In the genomic region with DNA sequence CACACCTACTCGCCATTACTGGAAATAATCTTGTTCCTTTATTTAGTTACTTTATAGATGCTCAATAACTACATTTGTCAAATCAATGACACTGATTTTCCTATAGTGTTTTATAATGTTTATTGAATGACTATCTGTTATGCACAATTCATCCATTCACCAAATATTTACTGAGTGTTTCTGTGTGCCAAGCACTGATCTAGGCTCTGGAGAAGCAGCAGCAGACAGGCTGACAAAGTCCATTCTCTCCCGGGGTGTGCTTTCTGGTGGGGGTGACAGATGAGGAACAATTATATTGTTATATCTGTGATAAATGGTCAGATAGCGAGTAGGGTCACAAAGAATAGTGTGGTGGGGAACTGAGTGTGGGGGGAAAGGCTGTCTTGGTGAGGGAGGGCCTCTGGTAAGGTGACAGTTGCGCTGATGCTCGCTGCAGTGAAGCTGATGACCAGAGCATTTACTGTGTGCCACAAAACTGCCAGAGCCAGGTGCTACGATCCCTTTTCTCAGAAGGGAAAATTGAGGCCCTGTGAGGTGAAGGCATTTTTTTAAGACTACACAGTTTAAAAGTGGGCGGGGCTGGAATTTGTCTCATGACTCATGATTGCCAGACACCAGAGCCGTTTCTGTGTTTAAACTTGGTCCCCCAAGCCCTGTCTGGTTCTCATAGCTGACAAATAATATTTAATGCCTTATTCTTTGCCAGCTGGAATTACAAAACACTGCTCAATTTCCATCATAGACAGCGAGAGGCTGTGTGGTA, we compare ENCODE assay signal across 9 cellular contexts. TPM values are rescaled to one million over a fixed set of nuclear protein-coding genes. Genes with fewer than 3 reads are reported as not detected.
A peak's percentile ranks its signal among the peaks of the same experiment; 100 is the strongest.
DNase-seq lines count a peak whose midpoint lies in the region; ATAC-seq and TF ChIP-seq lines count a peak whose summit lies in the region.
"Had no signal": no experiment of that assay in that cellular context is flagged by ENCODE, and none has a peak within 500 bp of the region (broad histone marks: within the 10 kb centered on the region; RNA-seq: fewer than 3 reads in every experiment).

No MANE protein-coding gene starts in this region.

- no peak overlapping the region for H4K8ac ChIP-seq in H9 (replicated peaks; ENCODE audit: insufficient read length, low read depth, low read length)

- no peaks in the 10 kb centered on the region for H3K23me2 ChIP-seq in H9 (ENCODE audit: insufficient read length, low read depth, low read length, poor library complexity, severe bottlenecking)

- no peak overlapping the region for H3K18ac ChIP-seq in H9 (ENCODE audit: insufficient read length, low read depth, low read length)

- H2BK15ac ChIP-seq in H9 (ENCODE audit: low read depth, low read length): no peak overlapping the region

- no peaks in the 10 kb centered on the region for H3K9me3 Mint-ChIP-seq in H9

- H4K20me1 ChIP-seq in H9 (ENCODE audit: control insufficient read depth, insufficient read depth, insufficient read length): no peaks in the 10 kb centered on the region

- H2AK5ac ChIP-seq in H9 (ENCODE audit: insufficient read length, low read length): no peak overlapping the region

- H3K4me3 ChIP-seq in psoas muscle: no peak overlapping the region
- H3K4me3 ChIP-seq: SK-N-MC had no signal

- DNase-seq in activated CD4-positive, alpha-beta T cell treated with anti-CD3 and anti-CD28 coated beads for 24 hours (ENCODE audit: low read depth in 2 of 2): peak; percentile 49 to 57
- DNase-seq in dermis blood vessel endothelial cell (peak; percentile 32), psoas muscle (peak in 1 of 2 donors; percentile 39), GF-D8 (lab: John Stamatoyannopoulos, UW) (no peak), H9 (no peak), NCI-H82 (lab: John Stamatoyannopoulos, UW) (no peak)

- no peak overlapping the region for H3K27ac Mint-ChIP-seq in H9

- no peak overlapping the region for H3T11ph ChIP-seq in H9 (ENCODE audit: low read length)

- H3K4me1 Mint-ChIP-seq in H9: no peaks in the 10 kb centered on the region; a peak in 1 of 4 replicates

- peak in 3 of 4 donors; percentile 46 to 63 (median 52) for ATAC-seq in psoas muscle
- no peak for ATAC-seq in GM18907 (IDR thresholded peaks at IDR 0.05; ENCODE audit: unreplicated experiment)

- H3K56ac ChIP-seq in H9 (ENCODE audit: insufficient read length, low read depth, low read length): no peak overlapping the region

- H3K4me3 Mint-ChIP-seq in H9: no peak overlapping the region; a peak in 1 of 5 replicates

- H4K91ac ChIP-seq in H9 (ENCODE audit: insufficient read length, low read depth, low read length): no peak overlapping the region

- no peaks in the 10 kb centered on the region for H3K36me3 Mint-ChIP-seq in H9 (ENCODE audit: insufficient read depth in 1 of 3, low read depth in 3 of 3)

- H3K9me3 ChIP-seq in psoas muscle (no peaks in the 10 kb centered on the region), H9 (ENCODE audit: control insufficient read depth, low read depth, low read length) (no peaks in the 10 kb centered on the region)

- TF ChIP-seq CTCF in psoas muscle (IDR thresholded peaks at IDR 0.05) (no peak), H9 (conservative IDR thresholded peaks at IDR 0.05) (no peak)

- H3K4me1 ChIP-seq in psoas muscle: peaks cover 4% of the 10 kb centered on the region
- no peaks in the 10 kb centered on the region for H3K4me1 ChIP-seq in H9 (ENCODE audit: insufficient read depth, low read length)

- H3K79me2 ChIP-seq in H9 (ENCODE audit: insufficient read depth, low read length): no peaks in the 10 kb centered on the region

- H3K27me3 ChIP-seq in psoas muscle (ENCODE audit: insufficient read depth in 3 of 3, low read length in 2 of 3) (no peaks in the 10 kb centered on the region), H9 (ENCODE audit: insufficient read depth, low read length) (no peaks in the 10 kb centered on the region)

- intact Hi-C loops in psoas muscle (cut with DNase I): no loop called here

- no peaks in the 10 kb centered on the region for H3K27me3 Mint-ChIP-seq in H9 (ENCODE audit: low read depth)

- H3K23ac ChIP-seq in H9 (ENCODE audit: insufficient read length, low read depth, low read length): no peak overlapping the region

- no peaks in the 10 kb centered on the region for H3K79me1 ChIP-seq in H9 (ENCODE audit: insufficient read depth, low read depth, low read length, poor library complexity, severe bottlenecking)

- no peak overlapping the region for H2BK12ac ChIP-seq in H9 (ENCODE audit: insufficient read length, low read depth, low read length)

- H2BK5ac ChIP-seq in H9 (ENCODE audit: insufficient read length, low read length): no peak overlapping the region

- no peak overlapping the region for H3K9ac ChIP-seq in H9 (ENCODE audit: extremely low read depth, insufficient read length, low read length)

- no peaks in the 10 kb centered on the region for H3K36me3 ChIP-seq in psoas muscle (ENCODE audit: insufficient read depth in 1 of 2, low read depth in 1 of 2)

- H2AFZ ChIP-seq in H9 (ENCODE audit: low read length): no peak overlapping the region

- no peak for TF ChIP-seq EP300 in Ishikawa (IDR thresholded peaks at IDR 0.05; ENCODE audit: borderline replicate concordance)

- H2BK20ac ChIP-seq in H9 (ENCODE audit: low read depth, low read length, poor library complexity, severe bottlenecking): no peak overlapping the region

- H3K4ac ChIP-seq in H9 (ENCODE audit: low read depth, low read length): no peak overlapping the region

- H3K4me2 ChIP-seq in H9 (ENCODE audit: insufficient read depth, insufficient read length, low read length): no peak overlapping the region

- WGBS in psoas muscle, 3 donors: 77 to 80% (median 80%) methylated on average over 9 of the region's 9 CpGs
- no CpG with 5 or more reads among the region's 9 CpGs for WGBS in H9 (ENCODE audit: extremely low coverage, insufficient read length, low lambda C conversion rate)

- H3K14ac ChIP-seq in H9 (ENCODE audit: insufficient read depth, low read length): no peak overlapping the region

- no peak overlapping the region for H4K5ac ChIP-seq in H9 (ENCODE audit: insufficient read length, low read depth, low read length)

- no peak for TF ChIP-seq RAD21 in Ishikawa (IDR thresholded peaks at IDR 0.05; ENCODE audit: low read depth)

- H3K27ac ChIP-seq in psoas muscle (no peak overlapping the region), H9 (ENCODE audit: insufficient read length, low read depth, low read length) (no peak overlapping the region)
- H3K27ac ChIP-seq: SK-N-MC had no signal

- no peak overlapping the region for H2BK120ac ChIP-seq in H9 (ENCODE audit: low read depth, low read length, poor library complexity, severe bottlenecking)

TF ChIP-seq in Ishikawa, 13 proteins besides CTCF, POLR2A, EP300 and RAD21:
- TF ChIP-seq TEAD4 (IDR thresholded peaks at IDR 0.05) (peak; percentile 40), NFIC (IDR thresholded peaks at IDR 0.05) (no peak)
- TF ChIP-seq, protein P1, sequence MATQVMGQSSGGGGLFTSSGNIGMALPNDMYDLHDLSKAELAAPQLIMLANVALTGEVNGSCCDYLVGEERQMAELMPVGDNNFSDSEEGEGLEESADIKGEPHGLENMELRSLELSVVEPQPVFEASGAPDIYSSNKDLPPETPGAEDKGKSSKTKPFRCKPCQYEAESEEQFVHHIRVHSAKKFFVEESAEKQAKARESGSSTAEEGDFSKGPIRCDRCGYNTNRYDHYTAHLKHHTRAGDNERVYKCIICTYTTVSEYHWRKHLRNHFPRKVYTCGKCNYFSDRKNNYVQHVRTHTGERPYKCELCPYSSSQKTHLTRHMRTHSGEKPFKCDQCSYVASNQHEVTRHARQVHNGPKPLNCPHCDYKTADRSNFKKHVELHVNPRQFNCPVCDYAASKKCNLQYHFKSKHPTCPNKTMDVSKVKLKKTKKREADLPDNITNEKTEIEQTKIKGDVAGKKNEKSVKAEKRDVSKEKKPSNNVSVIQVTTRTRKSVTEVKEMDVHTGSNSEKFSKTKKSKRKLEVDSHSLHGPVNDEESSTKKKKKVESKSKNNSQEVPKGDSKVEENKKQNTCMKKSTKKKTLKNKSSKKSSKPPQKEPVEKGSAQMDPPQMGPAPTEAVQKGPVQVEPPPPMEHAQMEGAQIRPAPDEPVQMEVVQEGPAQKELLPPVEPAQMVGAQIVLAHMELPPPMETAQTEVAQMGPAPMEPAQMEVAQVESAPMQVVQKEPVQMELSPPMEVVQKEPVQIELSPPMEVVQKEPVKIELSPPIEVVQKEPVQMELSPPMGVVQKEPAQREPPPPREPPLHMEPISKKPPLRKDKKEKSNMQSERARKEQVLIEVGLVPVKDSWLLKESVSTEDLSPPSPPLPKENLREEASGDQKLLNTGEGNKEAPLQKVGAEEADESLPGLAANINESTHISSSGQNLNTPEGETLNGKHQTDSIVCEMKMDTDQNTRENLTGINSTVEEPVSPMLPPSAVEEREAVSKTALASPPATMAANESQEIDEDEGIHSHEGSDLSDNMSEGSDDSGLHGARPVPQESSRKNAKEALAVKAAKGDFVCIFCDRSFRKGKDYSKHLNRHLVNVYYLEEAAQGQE (IDR thresholded peaks at IDR 0.05; ENCODE audit: low read depth): no peak

RNA-seq across cellular contexts. Expression of gene PACS1, which starts 10.2 kb away (rescaled TPM):
- 28.2 and 52.7 TPM in 2 replicates for total RNA-seq in dermis blood vessel endothelial cell
- total RNA-seq in psoas muscle: 10 to 100 TPM; 16.3 to 27.8 (median 24.9) TPM
- polyA plus RNA-seq in psoas muscle: 10 to 100 TPM in 1 of 3 donors, 1 to 10 TPM in 2; 7.4 to 16.0 (median 9.0) TPM
- 28.7 and 35.5 TPM in 2 replicates for total RNA-seq in H9 (2021)

RNA-seq across cellular contexts. Expression of gene SF3B2, which starts 28.1 kb away (rescaled TPM):
- total RNA-seq in dermis blood vessel endothelial cell: 116 and 141 TPM in 2 replicates
- total RNA-seq in psoas muscle: 100 to 1,000 TPM in 1 of 4 donors, 10 to 100 TPM in 3; 62.8 to 114 (median 86.4) TPM
- polyA plus RNA-seq in psoas muscle: 100 to 1,000 TPM in 2 of 3 donors, 10 to 100 TPM in 1; 66.2 to 135 (median 114) TPM
- 237 and 248 TPM in 2 replicates for total RNA-seq in H9 (2021)

RNA-seq across cellular contexts. Expression of gene GAL3ST3, which starts 31.3 kb away (rescaled TPM):
- 0.60 and 1.4 TPM in 2 replicates for total RNA-seq in dermis blood vessel endothelial cell
- total RNA-seq in psoas muscle: under 1 TPM in 1 of 4 donors, not detected in 3; 0.36 TPM
- under 1 TPM in 1 of 3 donors, not detected in 2; 0.03 TPM for polyA plus RNA-seq in psoas muscle
- 17.2 and 19.8 TPM in 2 replicates for total RNA-seq in H9 (2021)

RNA-seq across cellular contexts. Expression of gene CATSPER1, which starts 54.0 kb away (rescaled TPM):
- total RNA-seq in dermis blood vessel endothelial cell (0.34 TPM in 1 of 2 replicates, not detected in the other), psoas muscle (not detected), H9 (2021) (not detected in 2 replicates)
- polyA plus RNA-seq in psoas muscle: under 1 TPM in 2 of 3 donors, not detected in 1; 0.01 to 0.55 TPM

Comparison
In these comparisons a context has a peak if more than half of its experiments do, and no peak if none do; other contexts are left out.
1. DNase-seq: peak in activated CD4-positive, alpha-beta T cell treated with anti-CD3 and anti-CD28 coated beads for 24 hours (2 of 2) and dermis blood vessel endothelial cell (single experiment); none in GF-D8 (single experiment), H9 (single experiment) and NCI-H82 (single experiment).